Comparison of ENCODE assay signal across 17 cellular contexts in genomic region chr2:84980263-84980983, GRCh38. TPM values are rescaled to one million over a fixed set of nuclear protein-coding genes. Genes with fewer than 3 reads are reported as not detected.
DNase-seq lines count a peak whose midpoint lies in the region; ATAC-seq, FAIRE-seq and TF ChIP-seq lines count a peak whose summit lies in the region.
"Had no signal": no experiment of that assay in that cellular context is flagged by ENCODE, and none has a peak within 500 bp of the region (broad histone marks: within the 10 kb centered on the region; RNA-seq: fewer than 3 reads in every experiment).

No MANE protein-coding gene starts in this region.

- TF ChIP-seq POLR2A in HepG2 (IDR thresholded peaks at IDR 0.05; ENCODE audit: insufficient read depth in 1 of 2, low read depth in 2 of 2, low read length in 2 of 2) (no peak), right lobe of liver (IDR thresholded peaks at IDR 0.05) (no peak)

- intact Hi-C loops in HepG2 (cut with micrococcal nuclease; ENCODE audit: unreplicated experiment) (no loop called here), right lobe of liver (cut with DNase I) (no loop called here)

- no peak for TF ChIP-seq RAD21 in HepG2 (CRISPR knock-in tag; IDR thresholded peaks at IDR 0.05)

- H3K27me3 Mint-ChIP-seq in chondrocyte (ENCODE audit: low read depth): no peaks in the 10 kb centered on the region
- no peaks in the 10 kb centered on the region for H3K27me3 Mint-ChIP-seq in stimulated activated memory B cell treated with anti-CD40 and anti-IgM and Interleukin-4, amounts not matched to agents 10 μg/mL and 1 μg/mL and 100 μg/mL, for 72 hours

- no peak overlapping the region for H3K9ac ChIP-seq in HepG2 (ENCODE audit: insufficient read depth, low read depth, low read length)
- H3K9ac ChIP-seq: BLaER1 had no signal

- ATAC-seq in HepG2: peak; percentile 25; the same call in 2 of the 3 replicates
- no peak for ATAC-seq in right lobe of liver
- no peak for ATAC-seq in stimulated activated memory B cell treated with anti-CD40 and anti-IgM and Interleukin-4, amounts not matched to agents 10 μg/mL and 1 μg/mL and 100 μg/mL, for 72 hours
- ATAC-seq in HG02759 (IDR thresholded peaks at IDR 0.05; ENCODE audit: unreplicated experiment): no peak
- ATAC-seq: left lung had no signal

- H3K4me2 ChIP-seq in HepG2 (ENCODE audit: low read depth, low read length): no peak overlapping the region
- H3K4me2 ChIP-seq: BLaER1 had no signal

- no peak overlapping the region for H3K4me3 Mint-ChIP-seq in chondrocyte (ENCODE audit: unreplicated experiment)
- no peak overlapping the region for H3K4me3 Mint-ChIP-seq in stimulated activated memory B cell treated with anti-CD40 and anti-IgM and Interleukin-4, amounts not matched to agents 10 μg/mL and 1 μg/mL and 100 μg/mL, for 72 hours
- H3K4me3 Mint-ChIP-seq: neural crest cell had no signal

- H3K4me1 ChIP-seq in HepG2 (ENCODE audit: insufficient read depth, low read length): peaks cover 10% of the 10 kb centered on the region
- H3K4me1 ChIP-seq in right lobe of liver: peaks cover 0 to 7% (median 0%) of the 10 kb centered on the region in 4 donors

- POLR2A ChIA-PET in HepG2 (lab: Yijun Ruan, JAX): no interaction called here

- no TSS peak for BruUV-seq in HepG2 (replicated peaks; lab: Mats Ljungman, UMichigan)

- peak overlapping the region; percentile 18 for H3K27ac Mint-ChIP-seq in chondrocyte (ENCODE audit: unreplicated experiment)
- H3K27ac Mint-ChIP-seq in stimulated activated memory B cell treated with anti-CD40 and anti-IgM and Interleukin-4, amounts not matched to agents 10 μg/mL and 1 μg/mL and 100 μg/mL, for 72 hours: peak overlapping the region; percentile 53

- no peak overlapping the region for H3K27ac ChIP-seq in HepG2 (ENCODE audit: extremely low read length, insufficient read depth, low read length)
- H3K27ac ChIP-seq in right lobe of liver: no peak overlapping the region
- H3K27ac ChIP-seq: BLaER1, heart right ventricle, left lung had no signal

- no peak for DNase-seq in HepG2 (ENCODE audit: low spot score)
- DNase-seq in right lobe of liver: no peak
- peak; percentile 26 for DNase-seq in HT-29 (ENCODE audit: low spot score)
- no peak for DNase-seq in chondrocyte (ENCODE audit: low spot score)
- no peak for DNase-seq in A172 (ENCODE audit: low spot score)
- DNase-seq in dermis blood vessel endothelial cell: no peak
- DNase-seq: activated CD4-positive, alpha-beta T cell treated with anti-CD3 and anti-CD28 coated beads, Interleukin-2, amount 50 U/mL, for 1 hour; heart right ventricle; left lung; MV-4-11; NCI-H446 had no signal

- TF ChIP-seq CTCF in HepG2 (CRISPR knock-in tag; IDR thresholded peaks at IDR 0.05) (no peak), right lobe of liver (IDR thresholded peaks at IDR 0.05) (no peak), chondrocyte (IDR thresholded peaks at IDR 0.05) (no peak)

- H3K36me3 ChIP-seq in HepG2 (replicated peaks in 1 of 2; ENCODE audit: control insufficient read depth in 1 of 2, insufficient read depth in 2 of 2, low read length in 2 of 2) (peaks cover 2 to 7% of the 10 kb centered on the region in 2 experiments; a peak in 2 of 5 replicates), right lobe of liver (no peaks in the 10 kb centered on the region)
- H3K36me3 ChIP-seq: left lung had no signal

- FAIRE-seq in HepG2 (lab: Jason Lieb, UNC): no peak
- FAIRE-seq: G401.6 had no signal

- peaks cover 49% of the 10 kb centered on the region for H3K4me1 Mint-ChIP-seq in chondrocyte (ENCODE audit: low read depth)
- peaks cover 54% of the 10 kb centered on the region for H3K4me1 Mint-ChIP-seq in stimulated activated memory B cell treated with anti-CD40 and anti-IgM and Interleukin-4, amounts not matched to agents 10 μg/mL and 1 μg/mL and 100 μg/mL, for 72 hours

- CTCF ChIA-PET in HepG2 (lab: Yijun Ruan, JAX; ENCODE audit: low intra/inter-chr PET ratio, low total read pairs): no interaction called here

- WGBS in HepG2 (ENCODE audit: low lambda C conversion rate): 95% methylated on average over 6 of the region's 6 CpGs
- 79% methylated on average over 4 of the region's 6 CpGs for WGBS in right lobe of liver (ENCODE audit: insufficient coverage, low coverage, low lambda C conversion rate, missing lambda C conversion rate)

- no peaks in the 10 kb centered on the region for H3K36me3 Mint-ChIP-seq in chondrocyte (ENCODE audit: low read depth)
- peaks cover 23% of the 10 kb centered on the region for H3K36me3 Mint-ChIP-seq in stimulated activated memory B cell treated with anti-CD40 and anti-IgM and Interleukin-4, amounts not matched to agents 10 μg/mL and 1 μg/mL and 100 μg/mL, for 72 hours

- peaks cover 98% of the 10 kb centered on the region for H3K79me2 ChIP-seq in HepG2 (ENCODE audit: insufficient read depth, low read length)

- TF ChIP-seq EP300 in HepG2 (IDR thresholded peaks at IDR 0.05; ENCODE audit: low read depth in 2 of 2, low read length in 2 of 2): no peak
- no peak for TF ChIP-seq EP300 in HepG2 (CRISPR knock-in tag; IDR thresholded peaks at IDR 0.05; ENCODE audit: borderline replicate concordance)

- in situ Hi-C loops in HepG2 (cut with HindIII; ENCODE audit: extremely low pct_ligation_motif_present, low pct_unique_long_range_greater_than_20kb): no loop called here

- no peaks in the 10 kb centered on the region for H3K9me3 Mint-ChIP-seq in chondrocyte (ENCODE audit: low read depth)
- no peaks in the 10 kb centered on the region for H3K9me3 Mint-ChIP-seq in stimulated activated memory B cell treated with anti-CD40 and anti-IgM and Interleukin-4, amounts not matched to agents 10 μg/mL and 1 μg/mL and 100 μg/mL, for 72 hours
- H3K9me3 Mint-ChIP-seq: activated naive CD4-positive, alpha-beta T cell treated with anti-CD3 and anti-CD28 coated beads, Interleukin-2, amount 50 U/mL, for 72 hours; neural crest cell had no signal

- H4K20me1 ChIP-seq in HepG2 (ENCODE audit: insufficient read depth, low read length): peaks cover 57% of the 10 kb centered on the region

- H3K27me3 ChIP-seq in HepG2 (ENCODE audit: control insufficient read depth in 1 of 2, insufficient read depth in 2 of 2, low read length in 2 of 2) (no peaks in the 10 kb centered on the region), right lobe of liver (no peaks in the 10 kb centered on the region)
- H3K27me3 ChIP-seq: BLaER1, heart right ventricle, left lung had no signal

- H3K9me3 ChIP-seq in HepG2 (ENCODE audit: low read length): no peaks in the 10 kb centered on the region
- H3K9me3 ChIP-seq in right lobe of liver: no peaks in the 10 kb centered on the region
- H3K9me3 ChIP-seq: BLaER1, heart right ventricle, left lung had no signal

- H3K4me3 ChIP-seq in HepG2 (replicated peaks in 1 of 3; ENCODE audit: insufficient read depth in 1 of 3, low read depth in 2 of 3, low read length in 3 of 3) (no peak overlapping the region), right lobe of liver (no peak overlapping the region)
- H3K4me3 ChIP-seq: BLaER1, heart right ventricle, left lung had no signal

- H2AFZ ChIP-seq in HepG2 (ENCODE audit: low read length): no peak overlapping the region

TF ChIP-seq in HepG2, 621 proteins besides CTCF, POLR2A, EP300 and RAD21:
- TF ChIP-seq ZSCAN30 (CRISPR knock-in tag; IDR thresholded peaks at IDR 0.05) (no peak), ZNF770 (CRISPR knock-in tag; IDR thresholded peaks at IDR 0.05) (peak; percentile 62)

RNA-seq across cellular contexts. Expression of gene KCMF1, which starts 9.5 kb away (rescaled TPM):
- total RNA-seq in HepG2 (2016; rRNA removed; fragmentation: Illumina TruSeq; extraction: Trizol) (62.1 and 64.6 TPM in 2 replicates), right lobe of liver (10 to 100 TPM; 28.6 to 45.3 (median 35.4) TPM), chondrocyte (76.0 to 101 TPM (median 95.8 TPM) in 3 replicates), dermis blood vessel endothelial cell (65.9 and 97.5 TPM in 2 replicates)
- 70.3 and 83.0 TPM in 2 replicates for total RNA-seq in HepG2 (2016; cell fraction: cytosol; rRNA removed; fragmentation: Illumina TruSeq; extraction: Trizol; ENCODE audit: low read depth)
- total RNA-seq in HepG2 (2016; cell fraction: insoluble cytoplasmic fraction; rRNA removed; fragmentation: Illumina TruSeq; extraction: Trizol): 58.7 and 60.0 TPM in 2 replicates
- 130 and 138 TPM in 2 replicates for total RNA-seq in HepG2 (2016; cell fraction: membrane; rRNA removed; fragmentation: Illumina TruSeq; extraction: Trizol)
- 26.8 and 30.5 TPM in 2 replicates for total RNA-seq in HepG2 (2016; cell fraction: nucleus; rRNA removed; fragmentation: Illumina TruSeq; extraction: Trizol)
- 84.0 and 116 TPM in 2 replicates for polyA plus RNA-seq in HepG2 (2011; rRNA removed)
- 56.6 and 82.6 TPM in 2 replicates for polyA plus RNA-seq in HepG2 (2011; cell fraction: cytosol; rRNA removed)
- polyA plus RNA-seq in HepG2 (2011; cell fraction: nucleus; rRNA removed): 32.2 and 32.7 TPM in 2 replicates
- 88.5 and 102 TPM in 2 replicates for polyA plus RNA-seq in HepG2 (2012)
- polyA plus RNA-seq in HepG2 (2016; cell fraction: cytosol; fragmentation: Illumina TruSeq; extraction: Trizol; ENCODE audit: low read depth): 102 and 116 TPM in 2 replicates
- polyA plus RNA-seq in HepG2 (2016; cell fraction: insoluble cytoplasmic fraction; fragmentation: Illumina TruSeq; extraction: Trizol; ENCODE audit: low read depth): 68.3 and 73.2 TPM in 2 replicates
- 124 and 125 TPM in 2 replicates for polyA plus RNA-seq in HepG2 (2016; cell fraction: membrane; fragmentation: Illumina TruSeq; extraction: Trizol; ENCODE audit: low read depth)
- 42.2 and 45.3 TPM in 2 replicates for polyA plus RNA-seq in HepG2 (2016; cell fraction: nucleus; fragmentation: Illumina TruSeq; extraction: Trizol; ENCODE audit: insufficient read depth, low read depth)
- polyA minus RNA-seq in HepG2 (2011; rRNA and poly(A)+ RNA removed; ENCODE audit: low replicate concordance): 60.2 and 78.6 TPM in 2 replicates
- 66.3 and 77.2 TPM in 2 replicates for polyA minus RNA-seq in HepG2 (2011; cell fraction: cytosol; rRNA and poly(A)+ RNA removed)
- polyA minus RNA-seq in HepG2 (2011; cell fraction: nucleus; rRNA and poly(A)+ RNA removed): 32.3 and 45.8 TPM in 2 replicates
- 39.2 and 47.6 TPM in 2 replicates for total RNA-seq in HT-29 (2014; rRNA removed; shearing (Covaris generic))
- total RNA-seq in A172 (2014; rRNA removed; shearing (Covaris generic)): 106 and 118 TPM in 2 replicates
